5 cellular contexts compared by ENCODE assay signal in genomic region chr6:53956804-53957203, GRCh38.
"Had no signal": no experiment of that assay in that cellular context is flagged by ENCODE, and none has a peak within 500 bp of the region (broad histone marks: within the 10 kb centered on the region; RNA-seq: fewer than 3 reads in every experiment).

No MANE protein-coding gene starts in this region.

- H3K36me3 ChIP-seq: SJSA1 had no signal

- H3K27me3 ChIP-seq: SJSA1 had no signal

- H3K9me3 ChIP-seq: SJSA1 had no signal

- H3K27ac ChIP-seq: SJSA1, SK-N-MC had no signal

- H3K4me3 ChIP-seq: SJSA1, SK-N-MC had no signal

- DNase-seq: KG1, NCI-H1048, SIG-M5 had no signal
